ENCODE assay signal across 1 cellular context in genomic region chr7:36154255-36155212, GRCh38.
TF ChIP-seq lines count a peak whose summit lies in the region.

No MANE protein-coding gene starts in this region.

TF ChIP-seq in HepG2, 621 proteins besides CTCF, POLR2A, EP300 and RAD21 (continued from another document and continues in another):
- TF ChIP-seq SKIL (CRISPR knock-in tag; IDR thresholded peaks at IDR 0.05; ENCODE audit: borderline replicate concordance) (peak; percentile 23; the same call in 1 of the 2 replicates), ZBTB8A (CRISPR knock-in tag; IDR thresholded peaks at IDR 0.05; ENCODE audit: borderline replicate concordance, low read depth) (no peak; the same call in 1 of the 2 replicates), CSRNP2 (CRISPR knock-in tag; conservative IDR thresholded peaks at IDR 0.05; ENCODE audit: low read depth) (no peak), ZNF337 (CRISPR knock-in tag; IDR thresholded peaks at IDR 0.05; ENCODE audit: borderline replicate concordance, low read depth) (0 out of 2 replicates have a peak, but pooled peaks have one; percentile 37), ZNF609 (CRISPR knock-in tag; IDR thresholded peaks at IDR 0.05; ENCODE audit: borderline replicate concordance) (peak; percentile 40; the same call in 1 of the 2 replicates), ZNF687 (CRISPR knock-in tag; IDR thresholded peaks at IDR 0.05) (peak; percentile 92), ZNF574 (CRISPR knock-in tag; IDR thresholded peaks at IDR 0.05) (0 out of 2 replicates have a peak, but pooled peaks have one; percentile 27), TBP (CRISPR knock-in tag; IDR thresholded peaks at IDR 0.05) (no peak), ZNF431 (CRISPR knock-in tag; IDR thresholded peaks at IDR 0.05; ENCODE audit: borderline replicate concordance, low read depth) (no peak), ZBTB44 (CRISPR knock-in tag; IDR thresholded peaks at IDR 0.05) (no peak), ZNF883 (CRISPR knock-in tag; IDR thresholded peaks at IDR 0.05; ENCODE audit: not compliant biosample characterization) (peak; percentile 84), STAG1 (CRISPR knock-in tag; IDR thresholded peaks at IDR 0.05) (peak; percentile 36), GTF3A (CRISPR knock-in tag; conservative IDR thresholded peaks at IDR 0.05) (0 out of 2 replicates have a peak, but pooled peaks have one; percentile 27), DZIP1 (CRISPR knock-in tag; IDR thresholded peaks at IDR 0.05) (peak; percentile 95; the same call in 1 of the 2 replicates), SALL1 (CRISPR knock-in tag; IDR thresholded peaks at IDR 0.05) (0 out of 2 replicates have a peak, but pooled peaks have one; percentile 6), ZFP91 (CRISPR knock-in tag; IDR thresholded peaks at IDR 0.05; ENCODE audit: borderline replicate concordance) (0 out of 2 replicates have a peak, but pooled peaks have one; percentile 20), ZNF18 (CRISPR knock-in tag; IDR thresholded peaks at IDR 0.05; ENCODE audit: insufficient replicate concordance) (peak; percentile 70), ZNF263 (CRISPR knock-in tag; IDR thresholded peaks at IDR 0.05) (peak; percentile 70)
